In genomic region chr1:225896937-225897549, GRCh38 we compare ENCODE assay signal across 8 cellular contexts. TPM values are rescaled to one million over a fixed set of nuclear protein-coding genes. Genes with fewer than 3 reads are reported as not detected.
DNase-seq lines count a peak whose midpoint lies in the region; ATAC-seq and TF ChIP-seq lines count a peak whose summit lies in the region.

No MANE protein-coding gene starts in this region.

- CTCF ChIA-PET in HCT116 (lab: Charles Lee), result interaction anchor here (1.3 kb wide), 1 partner anchor 15 kb away, joined by 6 read pairs; no protein-coding TSS in a partner anchor

- no peak for TF ChIP-seq EP300 in stomach (IDR thresholded peaks at IDR 0.05)
- TF ChIP-seq EP300 in esophagus muscularis mucosa (IDR thresholded peaks at IDR 0.05), result no peak

- ATAC-seq in GM18498 (IDR thresholded peaks at IDR 0.05; ENCODE audit: unreplicated experiment) (peak; percentile 100), HCT116 (peak; percentile 92)

- peaks cover 20% of the 10 kb centered on the region for H3F3A ChIP-seq in MM.1S (ENCODE audit: insufficient read depth, low read length)

- H3K9me3 ChIP-seq in HCT116 (ENCODE audit: control insufficient read depth in 1 of 2, insufficient read depth in 1 of 2, low read depth in 1 of 2, low read length in 2 of 2) (no peaks in the 10 kb centered on the region), MM.1S (replicated peaks; ENCODE audit: insufficient read depth, low read length) (no peaks in the 10 kb centered on the region), stomach (no peaks in the 10 kb centered on the region), esophagus muscularis mucosa (no peaks in the 10 kb centered on the region)

- no peaks in the 10 kb centered on the region for H3K36me3 ChIP-seq in HCT116 (ENCODE audit: control insufficient read depth in 1 of 2, insufficient read depth in 2 of 2, low read length in 2 of 2)
- no peaks in the 10 kb centered on the region for H3K36me3 ChIP-seq in MM.1S (replicated peaks; ENCODE audit: insufficient read depth, low read length)
- H3K36me3 ChIP-seq in kidney epithelial cell (ENCODE audit: control insufficient read depth, insufficient read depth, low read length), result no peaks in the 10 kb centered on the region
- H3K36me3 ChIP-seq in stomach, result no peaks in the 10 kb centered on the region
- H3K36me3 ChIP-seq in esophagus muscularis mucosa, result no peaks in the 10 kb centered on the region

- H4K20me1 ChIP-seq in HCT116 (ENCODE audit: insufficient read depth), result no peaks in the 10 kb centered on the region
- no peaks in the 10 kb centered on the region for H4K20me1 ChIP-seq in MM.1S (ENCODE audit: insufficient read depth, low read length)

- H3K27ac ChIP-seq in HCT116 (ENCODE audit: low read depth, low read length) (no peak overlapping the region), MM.1S (ENCODE audit: low read length) (peak overlapping the region; percentile 73), stomach (peak overlapping the region; percentile 76 to 84 (median 79)), esophagus muscularis mucosa (replicated peaks in 1 of 4) (no peak overlapping the region)

- RAD21 ChIA-PET in HCT116 (lab: Charles Lee; ENCODE audit: low non-redundant PET in 1 of 2, low total read pairs in 2 of 2, uncharacterized antibody in 2 of 2, unreplicated experiment in 2 of 2), result no interaction called here

- H3K27me3 ChIP-seq in HCT116 (ENCODE audit: insufficient read depth, low read length), result no peaks in the 10 kb centered on the region
- no peaks in the 10 kb centered on the region for H3K27me3 ChIP-seq in MM.1S (replicated peaks; ENCODE audit: insufficient read depth, low read length)
- no peaks in the 10 kb centered on the region for H3K27me3 ChIP-seq in kidney epithelial cell (ENCODE audit: control insufficient read depth, insufficient read depth, low read length)
- no peaks in the 10 kb centered on the region for H3K27me3 ChIP-seq in stomach
- H3K27me3 ChIP-seq in esophagus muscularis mucosa, result no peaks in the 10 kb centered on the region

- no peaks in the 10 kb centered on the region for H3K79me2 ChIP-seq in HCT116 (ENCODE audit: insufficient read depth, low read length)
- no peaks in the 10 kb centered on the region for H3K79me2 ChIP-seq in MM.1S (ENCODE audit: low read length)

- no peaks in the 10 kb centered on the region for H3K9me2 ChIP-seq in HCT116 (ENCODE audit: insufficient read depth)
- no peaks in the 10 kb centered on the region for H3K9me2 ChIP-seq in MM.1S (replicated peaks; ENCODE audit: insufficient read depth, low read length)

- no peak for TF ChIP-seq RAD21 in HCT116 (IDR thresholded peaks at IDR 0.05; ENCODE audit: low read depth)

- H3K9ac ChIP-seq in HCT116 (ENCODE audit: low read length), result peak overlapping the region; percentile 36; the same call in 1 of the 2 replicates
- peak overlapping the region; percentile 36; the same call in 1 of the 2 replicates for H3K9ac ChIP-seq in MM.1S (ENCODE audit: low read length)

- H2AFZ ChIP-seq in HCT116 (ENCODE audit: low read depth, low read length, poor library complexity, severe bottlenecking) (peak overlapping the region; percentile 94), MM.1S (ENCODE audit: low read length) (peak overlapping the region; percentile 32; the same call in 1 of the 2 replicates)

- DNase-seq in HCT116 (ENCODE audit: low read depth, low spot score), result peak; percentile 10
- DNase-seq in MM.1S, result peak; percentile 98
- DNase-seq in activated CD8-positive, alpha-beta memory T cell treated with anti-CD3 and anti-CD28 coated beads, Interleukin-2, amount 50 U/mL, for 4 hours, result peak; percentile 46
- peak; percentile 41 for DNase-seq in kidney epithelial cell (ENCODE audit: low read depth)
- peak; percentile 73 for DNase-seq in stomach
- no peak for DNase-seq in esophagus muscularis mucosa (ENCODE audit: extremely low spot score)
- DNase-seq in COR-L47 (lab: John Stamatoyannopoulos, UW), result no peak

- no TSS peak for BruUV-seq in HCT116 (replicated peaks; lab: Mats Ljungman, UMichigan)

- H3K4me2 ChIP-seq in HCT116 (ENCODE audit: low read length) (peak overlapping the region; percentile 63), MM.1S (ENCODE audit: low read depth, low read length) (peak overlapping the region; percentile 79)

- 23 to 53% (median 25%) methylated on average over 7 of the region's 7 CpGs for WGBS in stomach, 5 donors
- WGBS in esophagus muscularis mucosa, result 63% methylated on average over 6 of the region's 7 CpGs

- TF ChIP-seq POLR2A in HCT116 (IDR thresholded peaks at IDR 0.05; ENCODE audit: borderline replicate concordance, extremely low read depth, insufficient read depth, insufficient read length), result no peak
- TF ChIP-seq POLR2A in stomach (IDR thresholded peaks at IDR 0.05), result no peak
- TF ChIP-seq POLR2A in esophagus muscularis mucosa (IDR thresholded peaks at IDR 0.05; ENCODE audit: low read depth), result no peak

- intact Hi-C loops in HCT116 (cut with micrococcal nuclease) (no loop called here), stomach (cut with DNase I; ENCODE audit: low total_unique reads) (no loop called here), esophagus muscularis mucosa (cut with DNase I) (no loop called here)

- TF ChIP-seq CTCF in HCT116 (IDR thresholded peaks at IDR 0.05 in 2 of 3, conservative IDR thresholded peaks at IDR 0.05 in 1 of 3; ENCODE audit: borderline replicate concordance in 1 of 3, insufficient read depth in 1 of 3, low read depth in 2 of 3, low read length in 2 of 3) (no peak), MM.1S (IDR thresholded peaks at IDR 0.05; ENCODE audit: low read length) (peak; percentile 23; the same call in 1 of the 2 replicates), kidney epithelial cell (IDR thresholded peaks at IDR 0.05; ENCODE audit: insufficient read depth, low read length, poor library complexity, severe bottlenecking) (no peak), stomach (IDR thresholded peaks at IDR 0.05) (no peak), esophagus muscularis mucosa (IDR thresholded peaks at IDR 0.05) (no peak)

- no peak overlapping the region for H3K4me3 ChIP-seq in HCT116 (replicated peaks in 1 of 2; ENCODE audit: low read depth in 1 of 2, low read length in 2 of 2)
- H3K4me3 ChIP-seq in MM.1S (ENCODE audit: low read length), result peak overlapping the region; percentile 14; the same call in 1 of the 2 replicates
- H3K4me3 ChIP-seq in kidney epithelial cell (ENCODE audit: low read depth, low read length), result no peak overlapping the region
- no peak overlapping the region for H3K4me3 ChIP-seq in stomach
- no peak overlapping the region for H3K4me3 ChIP-seq in esophagus muscularis mucosa

- POLR2A ChIA-PET in HCT116 (lab: Charles Lee), result no interaction called here

- peaks cover 8 to 12% of the 10 kb centered on the region in 2 experiments; a peak in 3 of 4 replicates for H3K4me1 ChIP-seq in HCT116 (ENCODE audit: control insufficient read depth in 1 of 2, insufficient read depth in 2 of 2, low read length in 2 of 2)
- peaks cover 32% of the 10 kb centered on the region for H3K4me1 ChIP-seq in MM.1S (ENCODE audit: low read length)
- H3K4me1 ChIP-seq in stomach, result peaks cover 7 to 34% (median 21%) of the 10 kb centered on the region in 4 donors
- peaks cover 0 to 13% (median 7%) of the 10 kb centered on the region in 4 donors for H3K4me1 ChIP-seq in esophagus muscularis mucosa

TF ChIP-seq in HCT116, 20 proteins besides CTCF, POLR2A, EP300 and RAD21:
- no peak for TF ChIP-seq ZFX (IDR thresholded peaks at IDR 0.05)
- no peak for TF ChIP-seq JUND (IDR thresholded peaks at IDR 0.05)
- TF ChIP-seq TCF7L2 (IDR thresholded peaks at IDR 0.05; ENCODE audit: borderline replicate concordance, extremely low read depth, insufficient read depth, insufficient read length), result no peak
- TF ChIP-seq POLR2AphosphoS5 (IDR thresholded peaks at IDR 0.05; ENCODE audit: low read depth, low read length), result peak; percentile 24; the same call in 1 of the 2 replicates

RNA-seq across cellular contexts. Expression of gene LEFTY1, which starts 8.1 kb away (rescaled TPM):
- total RNA-seq in HCT116 (2021; ENCODE audit: unreplicated experiment), result 0.64 TPM
- polyA plus RNA-seq in HCT116 (2012), result 0.10 TPM in 2 replicates
- total RNA-seq in kidney epithelial cell, result not detected in 2 replicates
- total RNA-seq in stomach, result 100 to 1,000 TPM in 1 of 5 donors, under 1 TPM in 1, not detected in 3; 0.55 to 499 TPM
- polyA plus RNA-seq in stomach, result under 1 TPM; 0.37 to 0.73 (median 0.61) TPM
- under 1 TPM in 1 of 4 donors, not detected in 3; 0.33 TPM for total RNA-seq in esophagus muscularis mucosa

RNA-seq across cellular contexts. Expression of gene TMEM63A, which starts 14.9 kb away (rescaled TPM):
- total RNA-seq in HCT116 (2021; ENCODE audit: unreplicated experiment) (24.4 TPM), kidney epithelial cell (17.5 and 36.2 TPM in 2 replicates), stomach (100 to 1,000 TPM in 3 of 5 donors, 10 to 100 TPM in 2; 82.6 to 208 (median 101) TPM), esophagus muscularis mucosa (10 to 100 TPM; 14.6 to 30.7 (median 24.5) TPM)
- polyA plus RNA-seq in HCT116 (2012), result 15.2 and 15.4 TPM in 2 replicates
- polyA plus RNA-seq in stomach, result 10 to 100 TPM in 2 of 3 donors, 1 to 10 TPM in 1; 5.3 to 25.7 (median 22.8) TPM

RNA-seq across cellular contexts. Expression of gene PYCR2, which starts 27.0 kb away (rescaled TPM):
- total RNA-seq in HCT116 (2021; ENCODE audit: unreplicated experiment) (107 TPM), kidney epithelial cell (38.1 and 51.2 TPM in 2 replicates), stomach (10 to 100 TPM; 20.1 to 42.9 (median 21.8) TPM), esophagus muscularis mucosa (10 to 100 TPM; 37.4 to 73.6 (median 58.2) TPM)
- 122 and 164 TPM in 2 replicates for polyA plus RNA-seq in HCT116 (2012)
- 10 to 100 TPM; 39.0 to 59.4 (median 39.9) TPM for polyA plus RNA-seq in stomach

RNA-seq across cellular contexts. Expression of gene LEFTY2, which starts 44.0 kb away (rescaled TPM):
- total RNA-seq in HCT116 (2021; ENCODE audit: unreplicated experiment), result not detected
- polyA plus RNA-seq in HCT116 (2012), result not detected in 2 replicates
- not detected in 2 replicates for total RNA-seq in kidney epithelial cell
- total RNA-seq in stomach, result 100 to 1,000 TPM in 1 of 5 donors, under 1 TPM in 1, not detected in 3; 0.18 to 138 TPM
- under 1 TPM in 1 of 3 donors, not detected in 2; 0.13 TPM for polyA plus RNA-seq in stomach
- under 1 TPM in 2 of 4 donors, not detected in 2; 0.17 to 0.98 TPM for total RNA-seq in esophagus muscularis mucosa

Comparison
In these comparisons a context has a peak if more than half of its experiments do, and no peak if none do; other contexts are left out.
1. DNase-seq: peak in HCT116 (single experiment), MM.1S (single experiment), activated CD8-positive, alpha-beta memory T cell treated with anti-CD3 and anti-CD28 coated beads, Interleukin-2, amount 50 U/mL, for 4 hours (single experiment), kidney epithelial cell (single experiment) and stomach (single experiment); none in esophagus muscularis mucosa (single experiment) and COR-L47 (single experiment).
2. H3K27ac ChIP-seq: peak in MM.1S (single experiment) and stomach (5 of 5); none in HCT116 (single experiment) and esophagus muscularis mucosa (0 of 4).